Comparison of ENCODE assay signal across 9 cellular contexts in the genomic region with DNA sequence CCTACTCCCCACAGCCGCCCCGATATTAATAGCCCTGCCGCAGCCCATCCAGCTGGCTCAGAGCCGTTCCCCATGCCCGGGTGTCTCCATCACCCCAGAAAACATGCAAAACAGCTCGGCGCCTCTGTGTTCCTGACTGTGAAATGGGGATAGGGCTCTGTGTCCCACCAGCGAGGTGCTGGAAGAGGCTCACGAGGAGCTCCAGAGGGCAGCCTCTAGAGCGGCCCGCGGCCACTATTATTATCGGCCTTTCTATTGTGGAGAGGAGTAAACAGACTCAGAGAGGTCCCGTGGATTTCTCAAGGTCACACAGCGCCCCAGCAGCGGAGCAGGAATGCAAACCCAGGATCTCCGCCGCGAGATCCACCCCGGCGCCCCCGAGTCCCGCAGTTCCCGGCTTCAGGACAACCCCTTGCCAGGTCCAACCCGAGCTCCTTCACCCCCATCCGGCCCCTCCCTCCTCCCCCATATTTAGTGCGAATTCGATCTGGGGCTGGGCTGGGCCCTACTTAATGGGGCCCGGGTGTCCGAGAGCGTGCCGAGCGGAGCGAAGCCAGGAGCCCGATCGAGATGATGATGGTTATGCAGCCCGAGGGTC. TPM values are rescaled to one million over a fixed set of nuclear protein-coding genes. Genes with fewer than 3 reads are reported as not detected.
DNase-seq lines count a peak whose midpoint lies in the region; ATAC-seq and TF ChIP-seq lines count a peak whose summit lies in the region.
"Had no signal": no experiment of that assay in that cellular context is flagged by ENCODE, and none has a peak within 500 bp of the region (broad histone marks: within the 10 kb centered on the region; RNA-seq: fewer than 3 reads in every experiment).

A gene (plus strand): TSS at position 536 of the 598 bp plus-strand sequence. CDS start 35 bp downstream, at position 571.

- no peak for TF ChIP-seq POLR2A in spleen (IDR thresholded peaks at IDR 0.05)

- no peaks in the 10 kb centered on the region for H3K9me3 Mint-ChIP-seq in activated naive CD4-positive, alpha-beta T cell treated with anti-CD3 and anti-CD28 coated beads, Interleukin-2, amount 50 U/mL, for 24 hours

- no peaks in the 10 kb centered on the region for H3K27me3 Mint-ChIP-seq in activated naive CD4-positive, alpha-beta T cell treated with anti-CD3 and anti-CD28 coated beads, Interleukin-2, amount 50 U/mL, for 24 hours

- H3K4me1 Mint-ChIP-seq in activated naive CD4-positive, alpha-beta T cell treated with anti-CD3 and anti-CD28 coated beads, Interleukin-2, amount 50 U/mL, for 24 hours: peaks cover 38% of the 10 kb centered on the region

- H3K4me3 ChIP-seq in iPS DF 6.9 (ENCODE audit: low read length) (peak within 1 kb of the TSS; percentile 82), spleen (peak within 1 kb of the TSS; percentile 75 to 95 (median 87))

- H3K27ac ChIP-seq in iPS DF 6.9 (ENCODE audit: low read length) (no peak within 1 kb of the TSS), spleen (peak within 1 kb of the TSS; percentile 74 to 92 (median 86))

- intact Hi-C loops in spleen (cut with DNase I; ENCODE audit: low total_unique reads): no loop called here

- H3K36me3 Mint-ChIP-seq in activated naive CD4-positive, alpha-beta T cell treated with anti-CD3 and anti-CD28 coated beads, Interleukin-2, amount 50 U/mL, for 24 hours: peaks cover 2% of the 10 kb centered on the region

- H3K4me1 ChIP-seq in iPS DF 6.9 (ENCODE audit: control insufficient read depth, insufficient read depth, low read length) (peaks cover 2% of the 10 kb centered on the region; the same call in 1 of the 2 replicates), spleen (peaks cover 25 to 59% (median 44%) of the 10 kb centered on the region in 6 donors)

- H3K36me3 ChIP-seq in iPS DF 6.9 (ENCODE audit: control insufficient read depth, insufficient read depth, low read length) (no peaks in the 10 kb centered on the region), spleen (peaks cover 0 to 20% (median 14%) of the 10 kb centered on the region in 6 donors)

- peak; percentile 41 for DNase-seq in stimulated activated CD4-positive, alpha-beta T cell treated with anti-CD3 and anti-CD28 coated beads, Interleukin-15, amount 100 ng/mL, for 24 hours
- DNase-seq in stimulated activated CD4-positive, alpha-beta T cell treated with anti-CD3 and anti-CD28 coated beads, Interleukin-2, amount 100 ng/mL, for 48 hours: no peak
- no peak for DNase-seq in iPS DF 6.9 (ENCODE audit: low read depth, low spot score)
- DNase-seq in spleen: peak; percentile 81
- DNase-seq in NCI-H128 (lab: John Stamatoyannopoulos, UW; ENCODE audit: unreplicated experiment): no peak

- WGBS in iPS DF 6.9 (ENCODE audit: insufficient coverage, insufficient read length): no CpG with 5 or more reads among the region's 37 CpGs
- whole genome bisulfite sequencing in spleen, 5 donors: 4 to 9% (median 8%) methylated on average over 33 to 37 of the region's 37 CpGs

- no peaks in the 10 kb centered on the region for H3K27me3 ChIP-seq in iPS DF 6.9 (ENCODE audit: control insufficient read depth, insufficient read depth, low read length)
- H3K27me3 ChIP-seq in spleen (replicated peaks in 1 of 7): peaks cover 0 to 8% (median 0%) of the 10 kb centered on the region in 7 donors

- no peak for TF ChIP-seq CTCF in spleen (IDR thresholded peaks at IDR 0.05 in 8 of 11, conservative IDR thresholded peaks at IDR 0.05 in 3 of 11)

- ATAC-seq in HG03175 (IDR thresholded peaks at IDR 0.05; ENCODE audit: unreplicated experiment) (no peak), HG02885 (IDR thresholded peaks at IDR 0.05; ENCODE audit: poor library complexity, unreplicated experiment) (no peak)

- H3K9me3 ChIP-seq in iPS DF 6.9 (ENCODE audit: control insufficient read depth, insufficient read depth, low read length): no peaks in the 10 kb centered on the region
- H3K9me3 ChIP-seq in spleen: no peaks in the 10 kb centered on the region

- H3K27ac Mint-ChIP-seq in activated naive CD4-positive, alpha-beta T cell treated with anti-CD3 and anti-CD28 coated beads, Interleukin-2, amount 50 U/mL, for 24 hours: peak within 1 kb of the TSS; percentile 24

- peak within 1 kb of the TSS; percentile 86 for H3K4me3 Mint-ChIP-seq in activated naive CD4-positive, alpha-beta T cell treated with anti-CD3 and anti-CD28 coated beads, Interleukin-2, amount 50 U/mL, for 24 hours

RNA-seq across cellular contexts. Expression of the gene that starts here (rescaled TPM):
- under 1 TPM in 4 of 7 donors, not detected in 3; 0.21 to 0.34 (median 0.24) TPM for total RNA-seq in spleen
- under 1 TPM; 0.05 to 0.13 (median 0.06) TPM for polyA plus RNA-seq in spleen
- total RNA-seq: glomerular endothelial cell had no signal

Comparison
In these comparisons a context has a peak if more than half of its experiments do, and no peak if none do; other contexts are left out.
1. Peak in DNase-seq, H3K4me3 ChIP-seq and H3K27ac ChIP-seq in spleen; RNA of the gene not detected or under 1 TPM.